In the genomic region with DNA sequence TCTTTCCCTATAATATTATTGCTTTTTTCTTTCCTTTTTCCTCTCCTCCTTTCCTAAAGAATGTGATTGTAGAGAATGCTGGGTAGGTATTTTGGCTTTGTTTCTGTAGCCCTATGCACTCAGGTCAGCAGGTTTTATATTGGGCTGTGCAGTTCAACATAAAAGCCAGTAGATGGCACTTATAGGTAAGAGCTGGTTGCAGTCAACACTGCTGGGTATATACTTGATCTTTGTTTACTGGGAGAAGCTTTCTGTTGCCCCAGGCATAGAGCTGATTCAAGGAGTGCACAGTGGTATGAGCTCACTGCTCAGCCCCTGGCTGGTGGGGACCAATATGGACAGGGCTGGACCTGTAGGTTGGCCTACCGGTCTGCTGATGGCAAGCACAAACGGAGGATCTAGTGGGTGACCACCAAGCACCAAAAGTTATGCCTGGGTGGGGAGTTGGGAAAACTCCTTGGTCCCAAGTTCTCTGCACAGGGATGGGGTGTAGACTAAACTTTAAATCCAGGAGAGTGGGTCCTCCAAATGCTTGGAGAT, we compare ENCODE assay signal across 12 cellular contexts.
A peak's percentile ranks its signal among the peaks of the same experiment; 100 is the strongest.
DNase-seq lines count a peak whose midpoint lies in the region; ATAC-seq, FAIRE-seq and TF ChIP-seq lines count a peak whose summit lies in the region.
"Had no signal": no experiment of that assay in that cellular context is flagged by ENCODE, and none has a peak within 500 bp of the region (broad histone marks: within the 10 kb centered on the region; RNA-seq: fewer than 3 reads in every experiment).

No MANE protein-coding gene starts in this region.

- no peak overlapping the region for H3K27ac ChIP-seq in DOHH2 (ENCODE audit: low read depth, low read length)
- no peak overlapping the region for H3K27ac ChIP-seq in Karpas-422 (ENCODE audit: low read length)
- no peak overlapping the region for H3K27ac ChIP-seq in astrocyte (ENCODE audit: low read depth, low read length)
- H3K27ac ChIP-seq: vagina had no signal

- H3K9ac ChIP-seq in Karpas-422 (ENCODE audit: low read length) (no peak overlapping the region), astrocyte (ENCODE audit: low read length) (no peak overlapping the region)

- H3K4me1 Mint-ChIP-seq in astrocyte (ENCODE audit: low read depth, unreplicated experiment) = no peaks in the 10 kb centered on the region

- TF ChIP-seq CTCF in DOHH2 (IDR thresholded peaks at IDR 0.05; ENCODE audit: low read depth, low read length, poor library complexity, severe bottlenecking) (peak; percentile 43), astrocyte (IDR thresholded peaks at IDR 0.05; ENCODE audit: insufficient read depth, low read depth, low read length) (peak; percentile 16)

- no peak overlapping the region for H3K4me2 ChIP-seq in DOHH2 (ENCODE audit: low read length)
- no peak overlapping the region for H3K4me2 ChIP-seq in Karpas-422 (ENCODE audit: low read depth, low read length, poor library complexity, severe bottlenecking)
- H3K4me2 ChIP-seq in astrocyte (ENCODE audit: low read length) = no peak overlapping the region

- H3K79me2 ChIP-seq in DOHH2 (ENCODE audit: control insufficient read depth, low read length) = no peaks in the 10 kb centered on the region
- no peaks in the 10 kb centered on the region for H3K79me2 ChIP-seq in Karpas-422 (ENCODE audit: low read length)
- H3K79me2 ChIP-seq in astrocyte (ENCODE audit: insufficient read depth, low read length) = no peaks in the 10 kb centered on the region

- no peak overlapping the region for H2AFZ ChIP-seq in Karpas-422 (ENCODE audit: low read length)
- H2AFZ ChIP-seq in astrocyte (ENCODE audit: low read depth, low read length) = no peak overlapping the region

- H4K20me1 ChIP-seq in DOHH2 (ENCODE audit: control insufficient read depth, insufficient read depth, low read depth, low read length) (no peaks in the 10 kb centered on the region), Karpas-422 (ENCODE audit: insufficient read depth, low read depth, low read length) (no peaks in the 10 kb centered on the region), astrocyte (ENCODE audit: insufficient read depth, low read length) (no peaks in the 10 kb centered on the region)

- no peaks in the 10 kb centered on the region for H3K27me3 Mint-ChIP-seq in astrocyte (ENCODE audit: low read depth, unreplicated experiment)

- DNase-seq in Karpas-422 (peak; percentile 74), astrocyte (ENCODE audit: low read depth) (no peak), islet precursor cell (peak; percentile 80), dermis blood vessel endothelial cell (no peak), NOMO-1 treated with dmso at 0.1 percent for 144 hours (lab: John Stamatoyannopoulos, UW; ENCODE audit: unreplicated experiment) (no peak), iPS-NIHi11 (ENCODE audit: low spot score) (no peak)
- DNase-seq: cerebellar nuclear complex, GF-D8, nucleus accumbens had no signal

- no peaks in the 10 kb centered on the region for H3K36me3 Mint-ChIP-seq in astrocyte (ENCODE audit: low read depth, unreplicated experiment)

- H3K9me3 Mint-ChIP-seq in astrocyte (ENCODE audit: unreplicated experiment) = peaks cover 19% of the 10 kb centered on the region

- no peak for ATAC-seq in GM19324 (IDR thresholded peaks at IDR 0.05; ENCODE audit: low FRiP score, unreplicated experiment)

- H3K27me3 ChIP-seq in DOHH2 (ENCODE audit: control insufficient read depth, low read length) = no peaks in the 10 kb centered on the region
- no peaks in the 10 kb centered on the region for H3K27me3 ChIP-seq in Karpas-422 (ENCODE audit: low read length)
- H3K27me3 ChIP-seq in astrocyte (ENCODE audit: insufficient read depth, low read length) = no peaks in the 10 kb centered on the region
- H3K27me3 ChIP-seq: vagina had no signal

- no peak overlapping the region for H3K4me3 ChIP-seq in DOHH2 (ENCODE audit: low read length)
- H3K4me3 ChIP-seq in Karpas-422 (ENCODE audit: low read length) = no peak overlapping the region
- H3K4me3 ChIP-seq in astrocyte (ENCODE audit: insufficient read depth, low read depth, low read length) = no peak overlapping the region
- H3K4me3 ChIP-seq: vagina had no signal

- H3K4me1 ChIP-seq in DOHH2 (ENCODE audit: control insufficient read depth, low read length) (no peaks in the 10 kb centered on the region), Karpas-422 (ENCODE audit: low read length) (no peaks in the 10 kb centered on the region), astrocyte (ENCODE audit: insufficient read depth, low read length) (no peaks in the 10 kb centered on the region)
- H3K4me1 ChIP-seq: vagina had no signal

- no peak overlapping the region for H3K27ac Mint-ChIP-seq in astrocyte (ENCODE audit: unreplicated experiment)

- H3F3A ChIP-seq in DOHH2 (ENCODE audit: control insufficient read depth, insufficient read depth) = no peaks in the 10 kb centered on the region

- no peak overlapping the region for H3K4me3 Mint-ChIP-seq in astrocyte (ENCODE audit: unreplicated experiment)

- H3K36me3 ChIP-seq in DOHH2 (ENCODE audit: control insufficient read depth, low read length) (no peaks in the 10 kb centered on the region), Karpas-422 (ENCODE audit: insufficient read depth, low read length) (no peaks in the 10 kb centered on the region), astrocyte (ENCODE audit: insufficient read depth, low read length) (no peaks in the 10 kb centered on the region)
- H3K36me3 ChIP-seq: vagina had no signal

- H3K9me2 ChIP-seq in DOHH2 (replicated peaks; ENCODE audit: control insufficient read depth, low read length) (no peaks in the 10 kb centered on the region), Karpas-422 (replicated peaks; ENCODE audit: insufficient read depth, low read length) (no peaks in the 10 kb centered on the region)

- H3K9me3 ChIP-seq in DOHH2 (ENCODE audit: control insufficient read depth, insufficient read depth, low read length) (peaks cover 13% of the 10 kb centered on the region), Karpas-422 (ENCODE audit: low read length) (peaks cover 7% of the 10 kb centered on the region; the same call in 1 of the 2 replicates), astrocyte (ENCODE audit: insufficient read depth, low read depth, low read length) (peaks cover 9% of the 10 kb centered on the region)

- FAIRE-seq in astrocyte (lab: Jason Lieb, UNC) = no peak

Comparison
In these comparisons a context has a peak if more than half of its experiments do, and no peak if none do; other contexts are left out.
1. DNase-seq: peak in Karpas-422 (single experiment) and islet precursor cell (single experiment); none in astrocyte (single experiment), dermis blood vessel endothelial cell (single experiment), NOMO-1 treated with dmso at 0.1 percent for 144 hours (single experiment) and iPS-NIHi11 (single experiment).